1 cellular context compared by ENCODE assay signal in the genomic region with DNA sequence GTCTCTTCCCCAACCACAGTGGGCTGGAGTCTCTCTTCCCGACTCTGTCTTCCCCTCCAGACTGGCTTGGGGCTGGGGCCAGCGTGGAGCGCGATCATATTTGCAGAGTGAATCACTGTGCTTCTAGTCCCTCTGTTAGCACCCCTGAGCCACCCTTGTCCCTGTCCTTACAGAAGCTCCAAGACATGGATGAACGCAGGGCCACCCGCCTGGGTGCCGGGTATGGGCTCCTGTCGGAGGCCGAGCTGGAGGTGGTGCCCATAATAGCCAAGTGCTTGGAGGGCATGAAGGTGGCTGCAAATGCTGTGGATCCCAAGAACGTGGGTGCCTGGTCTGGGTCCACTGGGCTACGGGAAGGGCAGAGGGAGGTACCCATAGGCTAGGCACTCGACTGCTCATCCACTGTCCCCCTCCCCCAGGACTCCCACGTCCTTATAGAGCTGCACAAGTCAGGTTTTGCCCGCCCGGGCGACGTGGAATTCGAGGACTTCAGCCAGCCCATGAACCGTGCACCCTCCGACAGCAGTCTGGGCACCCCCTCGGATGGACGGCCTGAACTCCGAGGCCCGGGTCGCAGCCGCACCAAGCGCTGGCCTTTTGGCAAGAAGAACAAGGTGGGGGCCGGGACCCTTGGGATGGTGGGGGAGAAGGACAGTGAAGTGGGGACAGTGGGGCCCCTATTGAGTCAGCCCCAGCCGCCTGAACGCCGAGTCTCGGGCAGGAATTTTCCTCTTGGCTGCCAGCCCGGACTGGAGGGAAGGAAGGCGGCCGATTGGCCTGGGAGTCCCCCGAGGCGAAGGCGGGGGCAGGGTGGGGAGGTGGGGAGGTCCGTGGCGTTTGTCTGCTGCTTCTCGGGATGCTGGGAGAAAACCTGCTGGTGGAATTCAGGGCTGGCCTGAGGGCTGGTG.
TF ChIP-seq lines count a peak whose summit lies in the region.

No MANE protein-coding gene starts in this region.

TF ChIP-seq in A549, 52 proteins besides CTCF, POLR2A, EP300 and RAD21 (continued from another document):
- TF ChIP-seq, protein P1, sequence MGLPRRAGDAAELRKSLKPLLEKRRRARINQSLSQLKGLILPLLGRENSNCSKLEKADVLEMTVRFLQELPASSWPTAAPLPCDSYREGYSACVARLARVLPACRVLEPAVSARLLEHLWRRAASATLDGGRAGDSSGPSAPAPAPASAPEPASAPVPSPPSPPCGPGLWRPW (IDR thresholded peaks at IDR 0.05) = no peak
- TF ChIP-seq FOXS1 (CRISPR knock-in tag; IDR thresholded peaks at IDR 0.05) (no peak), ESRRA (IDR thresholded peaks at IDR 0.05; ENCODE audit: borderline replicate concordance, low read length) (no peak), ZNF302 (CRISPR knock-in tag; IDR thresholded peaks at IDR 0.05) (no peak), MAFK (IDR thresholded peaks at IDR 0.05; ENCODE audit: partially characterized antibody) (no peak), RFX5 (IDR thresholded peaks at IDR 0.05) (no peak), SMC3 (IDR thresholded peaks at IDR 0.05) (no peak; the same call in 2 of the 3 replicates), NPAS2 (CRISPR knock-in tag; IDR thresholded peaks at IDR 0.05; ENCODE audit: borderline replicate concordance) (no peak), FOSL2 (IDR thresholded peaks at IDR 0.05) (0 out of 2 replicates have a peak, but pooled peaks have one; percentile 33), FOSL2 (CRISPR knock-in tag; IDR thresholded peaks at IDR 0.05) (peak; percentile 50), CEBPB (IDR thresholded peaks at IDR 0.05) (no peak), BHLHE40 (IDR thresholded peaks at IDR 0.05; ENCODE audit: low read depth, low read length) (no peak), MAZ (IDR thresholded peaks at IDR 0.05; ENCODE audit: borderline replicate concordance, low read depth, low read length) (peak; percentile 9; the same call in 1 of the 2 replicates), JUN (IDR thresholded peaks at IDR 0.05) (peak; percentile 40 to 84; a peak in 3 of 5 replicates), CBX8 (IDR thresholded peaks at IDR 0.05) (no peak), RCOR1 (IDR thresholded peaks at IDR 0.05; ENCODE audit: low read depth, low read length) (no peak), PHF8 (IDR thresholded peaks at IDR 0.05; ENCODE audit: borderline replicate concordance, low read depth) (no peak), TP53 (CRISPR knock-in tag; IDR thresholded peaks at IDR 0.05) (no peak), ZC3H11A (IDR thresholded peaks at IDR 0.05) (no peak), CHD2 (IDR thresholded peaks at IDR 0.05; ENCODE audit: low read length, partially characterized antibody) (no peak), EHF (CRISPR knock-in tag; IDR thresholded peaks at IDR 0.05) (0 out of 2 replicates have a peak, but pooled peaks have one; percentile 49), GATA3 (IDR thresholded peaks at IDR 0.05; ENCODE audit: borderline replicate concordance) (peak; percentile 66; the same call in 1 of the 2 replicates), RARB (CRISPR knock-in tag; IDR thresholded peaks at IDR 0.05) (no peak), POLR2AphosphoS2 (conservative IDR thresholded peaks at IDR 0.05; ENCODE audit: low read length) (no peak), RNF2 (IDR thresholded peaks at IDR 0.05; ENCODE audit: borderline replicate concordance, low read depth) (no peak), FOSB (CRISPR knock-in tag; IDR thresholded peaks at IDR 0.05) (no peak), MYC (IDR thresholded peaks at IDR 0.05; ENCODE audit: borderline replicate concordance, low read length) (no peak), KDM1A (IDR thresholded peaks at IDR 0.05; ENCODE audit: low read depth) (no peak)
- TF ChIP-seq, protein P2, sequence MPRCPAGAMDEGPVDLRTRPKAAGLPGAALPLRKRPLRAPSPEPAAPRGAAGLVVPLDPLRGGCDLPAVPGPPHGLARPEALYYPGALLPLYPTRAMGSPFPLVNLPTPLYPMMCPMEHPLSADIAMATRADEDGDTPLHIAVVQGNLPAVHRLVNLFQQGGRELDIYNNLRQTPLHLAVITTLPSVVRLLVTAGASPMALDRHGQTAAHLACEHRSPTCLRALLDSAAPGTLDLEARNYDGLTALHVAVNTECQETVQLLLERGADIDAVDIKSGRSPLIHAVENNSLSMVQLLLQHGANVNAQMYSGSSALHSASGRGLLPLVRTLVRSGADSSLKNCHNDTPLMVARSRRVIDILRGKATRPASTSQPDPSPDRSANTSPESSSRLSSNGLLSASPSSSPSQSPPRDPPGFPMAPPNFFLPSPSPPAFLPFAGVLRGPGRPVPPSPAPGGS (IDR thresholded peaks at IDR 0.05) = peak; percentile 53; the same call in 2 of the 3 replicates
- TF ChIP-seq, protein P3, sequence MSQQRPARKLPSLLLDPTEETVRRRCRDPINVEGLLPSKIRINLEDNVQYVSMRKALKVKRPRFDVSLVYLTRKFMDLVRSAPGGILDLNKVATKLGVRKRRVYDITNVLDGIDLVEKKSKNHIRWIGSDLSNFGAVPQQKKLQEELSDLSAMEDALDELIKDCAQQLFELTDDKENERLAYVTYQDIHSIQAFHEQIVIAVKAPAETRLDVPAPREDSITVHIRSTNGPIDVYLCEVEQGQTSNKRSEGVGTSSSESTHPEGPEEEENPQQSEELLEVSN (IDR thresholded peaks at IDR 0.05; ENCODE audit: borderline replicate concordance, low read depth) = peak; percentile 52; the same call in 1 of the 2 replicates
- TF ChIP-seq, protein P4, sequence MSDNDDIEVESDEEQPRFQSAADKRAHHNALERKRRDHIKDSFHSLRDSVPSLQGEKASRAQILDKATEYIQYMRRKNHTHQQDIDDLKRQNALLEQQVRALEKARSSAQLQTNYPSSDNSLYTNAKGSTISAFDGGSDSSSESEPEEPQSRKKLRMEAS (IDR thresholded peaks at IDR 0.05) = peak; percentile 59
- TF ChIP-seq, protein P5, sequence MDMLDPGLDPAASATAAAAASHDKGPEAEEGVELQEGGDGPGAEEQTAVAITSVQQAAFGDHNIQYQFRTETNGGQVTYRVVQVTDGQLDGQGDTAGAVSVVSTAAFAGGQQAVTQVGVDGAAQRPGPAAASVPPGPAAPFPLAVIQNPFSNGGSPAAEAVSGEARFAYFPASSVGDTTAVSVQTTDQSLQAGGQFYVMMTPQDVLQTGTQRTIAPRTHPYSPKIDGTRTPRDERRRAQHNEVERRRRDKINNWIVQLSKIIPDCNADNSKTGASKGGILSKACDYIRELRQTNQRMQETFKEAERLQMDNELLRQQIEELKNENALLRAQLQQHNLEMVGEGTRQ (IDR thresholded peaks at IDR 0.05) = no peak
